In the genomic region with DNA sequence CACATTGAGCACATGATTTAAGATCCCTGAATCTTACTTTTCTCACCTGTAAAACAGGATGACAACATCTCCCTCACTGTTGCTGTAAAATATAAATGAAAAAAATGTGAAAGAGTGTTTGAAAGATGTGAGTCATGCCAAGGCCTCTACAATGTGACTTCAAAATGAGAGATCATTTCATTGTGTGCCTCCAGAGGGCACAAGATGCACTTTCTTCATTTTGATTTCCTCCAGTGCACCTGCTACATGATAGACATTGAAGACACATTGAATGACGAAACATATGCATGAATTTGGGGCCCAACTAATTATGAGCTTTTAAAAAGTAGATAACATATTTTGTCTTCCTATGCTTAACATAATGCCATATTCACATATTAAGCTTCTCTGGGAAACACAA, we compare ENCODE assay signal across 1 cellular context.
TF ChIP-seq lines count a peak whose summit lies in the region.

No MANE protein-coding gene starts in this region.

TF ChIP-seq in HepG2, 621 proteins besides CTCF, POLR2A, EP300 and RAD21 (continued from another document):
- TF ChIP-seq JUNB (CRISPR knock-in tag; IDR thresholded peaks at IDR 0.05; ENCODE audit: borderline replicate concordance) = no peak
- no peak for TF ChIP-seq ZNF468 (CRISPR knock-in tag; IDR thresholded peaks at IDR 0.05)
- TF ChIP-seq TBX2 (CRISPR knock-in tag; IDR thresholded peaks at IDR 0.05; ENCODE audit: borderline replicate concordance) = no peak
